8 cellular contexts compared by ENCODE assay signal in genomic region chr3:12484198-12484982, GRCh38. TPM values are rescaled to one million over a fixed set of nuclear protein-coding genes. Genes with fewer than 3 reads are reported as not detected.
DNase-seq lines count a peak whose midpoint lies in the region; ATAC-seq, FAIRE-seq and TF ChIP-seq lines count a peak whose summit lies in the region.

TSS of gene TSEN2 (plus strand) at chr3:12484480. CDS start at chr3:12489801, 5,321 bp downstream.

- peak; percentile 94 for DNase-seq in H54 (ENCODE audit: insufficient read length, low spot score)
- DNase-seq in LoVo (ENCODE audit: low spot score): peak; percentile 94
- peak; percentile 98 for DNase-seq in RWPE1 (ENCODE audit: low spot score)
- DNase-seq in fibroblast of peridontal ligament (ENCODE audit: extremely low read depth): peak; percentile 92
- peak; percentile 97 for DNase-seq in natural killer cell
- peak; percentile 94 to 98 (median 96) for DNase-seq in stimulated activated naive CD4-positive, alpha-beta T cell (lab: John Stamatoyannopoulos, UW)

- peak; percentile 30 for FAIRE-seq in H54 (lab: Jason Lieb, UNC)

- intact Hi-C loops in natural killer cell (cut with micrococcal nuclease): loop anchor here (1.0 kb wide), 1 partner anchor 73 kb away; the partner anchor contains the start of gene MKRN2

- CTCF ChIA-PET in RWPE1 (lab: Yijun Ruan, JAX): interaction anchor here (0.6 to 0.7 kb wide), 4 partner anchors 11 to 1257 kb away, joined by 3 read pairs; no protein-coding TSS in a partner anchor

- peak; percentile 97 for ATAC-seq in activated T-helper 17 cell treated with anti-CD3 and anti-CD28 coated beads, Interleukin-2, amount 50 U/mL, for 72 hours (replicated peaks)
- peak; percentile 91 to 96 (median 92) for ATAC-seq in natural killer cell

- no peaks in the 10 kb centered on the region; the same call in 1 of the 2 replicates for H3K36me3 ChIP-seq in ES-I3 (ENCODE audit: insufficient read depth, low read length)

- H3K4me1 ChIP-seq in ES-I3 (ENCODE audit: insufficient read depth, low read length): peaks cover 5% of the 10 kb centered on the region

- H3K9me3 Mint-ChIP-seq in activated T-helper 17 cell treated with anti-CD3 and anti-CD28 coated beads, Interleukin-2, amount 50 U/mL, for 72 hours: no peaks in the 10 kb centered on the region
- H3K9me3 Mint-ChIP-seq in natural killer cell: no peaks in the 10 kb centered on the region

- TF ChIP-seq POLR2A in H54 (IDR thresholded peaks at IDR 0.05; ENCODE audit: low read depth, low read length): peak; percentile 80

- POLR2A ChIA-PET in RWPE1 (lab: Yijun Ruan, JAX; ENCODE audit: low non-redundant PET): interaction anchor here (0.6 to 1.0 kb wide), 2 partner anchors 24 to 72 kb away, joined by 3 read pairs; partner anchors contain the start of gene MKRN2

- peak within 1 kb of the TSS; percentile 93 for H3K4me3 Mint-ChIP-seq in activated T-helper 17 cell treated with anti-CD3 and anti-CD28 coated beads, Interleukin-2, amount 50 U/mL, for 72 hours
- peak within 1 kb of the TSS; percentile 94 for H3K4me3 Mint-ChIP-seq in natural killer cell

- peak within 1 kb of the TSS; percentile 75 for H3K27ac ChIP-seq in RWPE1

- peak within 1 kb of the TSS; percentile 88 for H3K9ac ChIP-seq in ES-I3 (ENCODE audit: low read depth, low read length)

- peaks cover 27% of the 10 kb centered on the region for H3K36me3 Mint-ChIP-seq in activated T-helper 17 cell treated with anti-CD3 and anti-CD28 coated beads, Interleukin-2, amount 50 U/mL, for 72 hours (ENCODE audit: low read depth)
- no peaks in the 10 kb centered on the region for H3K36me3 Mint-ChIP-seq in natural killer cell

- TF ChIP-seq CTCF in RWPE1 (conservative IDR thresholded peaks at IDR 0.05; ENCODE audit: low read depth) (0 out of 2 replicates have a peak, but pooled peaks have one; percentile 19), natural killer cell (IDR thresholded peaks at IDR 0.05) (no peak)

- H3K27ac Mint-ChIP-seq in activated T-helper 17 cell treated with anti-CD3 and anti-CD28 coated beads, Interleukin-2, amount 50 U/mL, for 72 hours: peak within 1 kb of the TSS; percentile 93
- H3K27ac Mint-ChIP-seq in natural killer cell: peak within 1 kb of the TSS; percentile 93 to 94

- no peaks in the 10 kb centered on the region for H3K27me3 Mint-ChIP-seq in activated T-helper 17 cell treated with anti-CD3 and anti-CD28 coated beads, Interleukin-2, amount 50 U/mL, for 72 hours
- no peaks in the 10 kb centered on the region for H3K27me3 Mint-ChIP-seq in natural killer cell (ENCODE audit: low read depth in 2 of 2)

- H3K9me3 ChIP-seq in ES-I3 (ENCODE audit: control insufficient read depth, insufficient read depth, low read length): no peaks in the 10 kb centered on the region

- peaks cover 36% of the 10 kb centered on the region for H3K4me1 Mint-ChIP-seq in activated T-helper 17 cell treated with anti-CD3 and anti-CD28 coated beads, Interleukin-2, amount 50 U/mL, for 72 hours
- peaks cover 29 to 31% of the 10 kb centered on the region in 2 donors for H3K4me1 Mint-ChIP-seq in natural killer cell

RNA-seq across cellular contexts. Expression of gene TSEN2, which starts in this region (rescaled TPM):
- total RNA-seq in activated T-helper 17 cell treated with anti-CD3 and anti-CD28 coated beads, Interleukin-2, amount 50 U/mL, for 72 hours: 10 to 100 TPM in 1 of 2 donors, 1 to 10 TPM in 1; 8.9 to 20.2 TPM
- total RNA-seq in natural killer cell: 10 to 100 TPM in 1 of 3 donors, 1 to 10 TPM in 2; 4.1 to 11.4 (median 5.7) TPM

Comparison
In these comparisons a context has a peak if more than half of its experiments do, and no peak if none do; other contexts are left out.
1. Peak in every context shown above with its lines: DNase-seq, ATAC-seq and H3K27ac ChIP-seq.